In genomic region chr18:74225193-74225840, GRCh38 we compare ENCODE assay signal across 23 cellular contexts.
DNase-seq lines count a peak whose midpoint lies in the region; ATAC-seq, FAIRE-seq and TF ChIP-seq lines count a peak whose summit lies in the region.
"Had no signal": no experiment of that assay in that cellular context is flagged by ENCODE, and none has a peak within 500 bp of the region (broad histone marks: within the 10 kb centered on the region; RNA-seq: fewer than 3 reads in every experiment).

No MANE protein-coding gene starts in this region.

- peaks cover 2% of the 10 kb centered on the region; the same call in 1 of the 2 replicates for H3K4me1 Mint-ChIP-seq in WTC11
- H3K4me1 Mint-ChIP-seq: H9, T-cell had no signal

- intact Hi-C loops in mammary epithelial cell (cut with micrococcal nuclease): no loop called here

- in situ Hi-C loops in mammary epithelial cell (cut with MboI; ENCODE audit: low sequenced_read_pairs in 2 of 2): no loop called here

- H3K27me3 ChIP-seq in SJCRH30: no peaks in the 10 kb centered on the region
- no peaks in the 10 kb centered on the region for H3K27me3 ChIP-seq in mammary epithelial cell (ENCODE audit: insufficient read depth, low read length)
- H3K27me3 ChIP-seq: esophagus muscularis mucosa had no signal

- POLR2A ChIA-PET in WTC11 (lab: Charles Lee): no interaction called here

- no peak overlapping the region for H2AFZ ChIP-seq in mammary epithelial cell (ENCODE audit: low read depth, low read length)

- DNase-seq in D721Med (ENCODE audit: insufficient read length, low spot score) (no peak), WTC11 (ENCODE audit: low spot score) (no peak), fibroblast of villous mesenchyme (ENCODE audit: low read depth) (peak; percentile 68), mucosa of gallbladder (ENCODE audit: low spot score) (peak; percentile 84), SJCRH30 (no peak), mammary epithelial cell (no peak)
- no peak for DNase-seq in stimulated activated CD4-positive, alpha-beta T cell treated with anti-CD3 and anti-CD28 coated beads, Interleukin-15, amount 100 ng/mL, for 24 hours
- DNase-seq: activated CD4-positive, alpha-beta T cell treated with anti-CD3 and anti-CD28 coated beads for 4 hours; activated naive CD4-positive, alpha-beta T cell treated with Interleukin-2 at 50 U/mL for 16 hours; activated T-cell treated with anti-CD3 and anti-CD28 coated beads, Interleukin-2, amount 50 U/mL, for 48 hours; effector CD4-positive, alpha-beta T cell; H9; MV-4-11; NCI-H1694 treated with DMSO at 0.1 percent for 48 hours; NCI-H2227 treated with DMSO at 0.1 percent for 48 hours; posterior cingulate gyrus; SHP77; T-cell had no signal

- WGBS in mammary epithelial cell (ENCODE audit: low coverage, missing lambda C conversion rate): 89% methylated on average over 4 of the region's 5 CpGs

- H3K4me3 ChIP-seq in fibroblast of villous mesenchyme (ENCODE audit: low read depth, low read length) (no peak overlapping the region), SJCRH30 (no peak overlapping the region), mammary epithelial cell (replicated peaks in 1 of 3; ENCODE audit: insufficient read depth in 1 of 3, low read depth in 2 of 3, low read length in 3 of 3) (no peak overlapping the region)
- H3K4me3 ChIP-seq: esophagus muscularis mucosa had no signal

- H4K20me1 ChIP-seq in mammary epithelial cell (ENCODE audit: insufficient read depth, low read length): no peaks in the 10 kb centered on the region

- FAIRE-seq in D721Med (lab: Jason Lieb, UNC): peak; percentile 84
- FAIRE-seq: astrocyte, GM18507 had no signal

- no peak overlapping the region for H3K27ac Mint-ChIP-seq in WTC11
- H3K27ac Mint-ChIP-seq: H9, T-cell had no signal

- no peak overlapping the region for H3K9ac ChIP-seq in mammary epithelial cell (ENCODE audit: insufficient read depth, low read length)
- H3K9ac ChIP-seq: KMS-11 had no signal

- no peak overlapping the region for H3K4me2 ChIP-seq in mammary epithelial cell (ENCODE audit: insufficient read depth, low read depth, low read length)
- H3K4me2 ChIP-seq: KMS-11 had no signal

- H3K36me3 ChIP-seq in SJCRH30 (no peaks in the 10 kb centered on the region), mammary epithelial cell (ENCODE audit: insufficient read depth, low read length) (no peaks in the 10 kb centered on the region)
- H3K36me3 ChIP-seq: esophagus muscularis mucosa had no signal

- peaks cover 7% of the 10 kb centered on the region; the same call in 1 of the 2 replicates for H3K9me3 Mint-ChIP-seq in WTC11
- H3K9me3 Mint-ChIP-seq: H9, T-cell had no signal

- no peak for ATAC-seq in WTC11
- no peak for ATAC-seq in GM19324 (IDR thresholded peaks at IDR 0.05; ENCODE audit: low FRiP score, unreplicated experiment)
- ATAC-seq: T-cell had no signal

- dilution Hi-C loops in mammary epithelial cell (cut with HindIII; ENCODE audit: low sequenced_read_pairs): no loop called here

- no peaks in the 10 kb centered on the region for H3K79me2 ChIP-seq in mammary epithelial cell (ENCODE audit: insufficient read depth, low read length)

- H3K9me3 ChIP-seq in SJCRH30 (replicated peaks): no peaks in the 10 kb centered on the region
- no peaks in the 10 kb centered on the region for H3K9me3 ChIP-seq in mammary epithelial cell (replicated peaks; ENCODE audit: insufficient read depth, low read length)
- H3K9me3 ChIP-seq: esophagus muscularis mucosa had no signal

- no peak overlapping the region for H3K4me3 Mint-ChIP-seq in WTC11
- H3K4me3 Mint-ChIP-seq: H9, T-cell had no signal

- BruUV-seq in mammary epithelial cell (replicated peaks; lab: Mats Ljungman, UMichigan): no TSS peak

- H3K27ac ChIP-seq in SJCRH30 (no peak overlapping the region), mammary epithelial cell (ENCODE audit: insufficient read depth, low read depth, low read length) (no peak overlapping the region)
- H3K27ac ChIP-seq: esophagus muscularis mucosa, KMS-11 had no signal

- CTCF ChIA-PET in WTC11 (lab: Charles Lee): no interaction called here
- CTCF ChIA-PET in mammary epithelial cell (lab: Charles Lee; ENCODE audit: low non-redundant PET): no interaction called here

- no peaks in the 10 kb centered on the region for H3K27me3 Mint-ChIP-seq in WTC11 (ENCODE audit: low read depth)

- no peak for TF ChIP-seq CTCF in D721Med (IDR thresholded peaks at IDR 0.05; ENCODE audit: insufficient read depth, missing control alignments)
- no peak for TF ChIP-seq CTCF in WTC11 (IDR thresholded peaks at IDR 0.05)
- no peak for TF ChIP-seq CTCF in fibroblast of villous mesenchyme (IDR thresholded peaks at IDR 0.05; ENCODE audit: insufficient read depth, low read depth, low read length)
- TF ChIP-seq CTCF in mammary epithelial cell (conservative IDR thresholded peaks at IDR 0.05 in 1 of 2, IDR thresholded peaks at IDR 0.05 in 1 of 2; ENCODE audit: extremely low read depth in 1 of 2, insufficient read depth in 1 of 2, low read depth in 1 of 2, low read length in 2 of 2): no peak

- H3K4me1 ChIP-seq in SJCRH30 (no peaks in the 10 kb centered on the region), mammary epithelial cell (ENCODE audit: insufficient read depth, low read length) (no peaks in the 10 kb centered on the region)
- H3K4me1 ChIP-seq: esophagus muscularis mucosa had no signal

- H3K36me3 Mint-ChIP-seq in WTC11: no peaks in the 10 kb centered on the region
- H3K36me3 Mint-ChIP-seq: T-cell had no signal

TF ChIP-seq in WTC11, 78 proteins besides CTCF, POLR2A, EP300 and RAD21:
- no peak for TF ChIP-seq ZNF263 (CRISPR knock-in tag; IDR thresholded peaks at IDR 0.05; ENCODE audit: low read depth)
- TF ChIP-seq GABPB1 (CRISPR knock-in tag; IDR thresholded peaks at IDR 0.05): peak; percentile 61

Comparison
In these comparisons a context has a peak if more than half of its experiments do, and no peak if none do; other contexts are left out.
1. DNase-seq: peak in fibroblast of villous mesenchyme (single experiment) and mucosa of gallbladder (single experiment); none in D721Med (single experiment), WTC11 (single experiment), SJCRH30 (0 of 2), mammary epithelial cell (single experiment) and stimulated activated CD4-positive, alpha-beta T cell treated with anti-CD3 and anti-CD28 coated beads, Interleukin-15, amount 100 ng/mL, for 24 hours (single experiment).